18 cellular contexts compared by ENCODE assay signal in genomic region chr18:78526275-78526674, GRCh38.
"Had no signal": no experiment of that assay in that cellular context is flagged by ENCODE, and none has a peak within 500 bp of the region (broad histone marks: within the 10 kb centered on the region; RNA-seq: fewer than 3 reads in every experiment).

No MANE protein-coding gene starts in this region.

- H3K27ac ChIP-seq: RWPE1 had no signal

- ATAC-seq: SK-N-SH treated with all-trans-retinoic acid at 6 μM for 48 hours had no signal

- H3K36me3 ChIP-seq: MG63 had no signal

- H3K9me3 ChIP-seq: MG63 had no signal

- DNase-seq: Karpas-422, KG1, MG63, NCI-H1092, NCI-H1105 treated with DMSO at 0.1 percent for 48 hours, NCI-H1436, NCI-H187, NCI-H2029, NCI-H2081 treated with DMSO at 0.1 percent for 48 hours, NCI-H2171, NCI-H226, NCI-H446 treated with DMSO at 0.1 percent for 48 hours, NCI-H510A treated with DMSO at 0.1 percent for 48 hours, NCI-H526, NCI-H748 treated with DMSO at 0.1 percent for 48 hours, SHP77 had no signal

- H3K4me3 ChIP-seq: MG63 had no signal
